ENCODE assay signal across 24 cellular contexts in the genomic region with DNA sequence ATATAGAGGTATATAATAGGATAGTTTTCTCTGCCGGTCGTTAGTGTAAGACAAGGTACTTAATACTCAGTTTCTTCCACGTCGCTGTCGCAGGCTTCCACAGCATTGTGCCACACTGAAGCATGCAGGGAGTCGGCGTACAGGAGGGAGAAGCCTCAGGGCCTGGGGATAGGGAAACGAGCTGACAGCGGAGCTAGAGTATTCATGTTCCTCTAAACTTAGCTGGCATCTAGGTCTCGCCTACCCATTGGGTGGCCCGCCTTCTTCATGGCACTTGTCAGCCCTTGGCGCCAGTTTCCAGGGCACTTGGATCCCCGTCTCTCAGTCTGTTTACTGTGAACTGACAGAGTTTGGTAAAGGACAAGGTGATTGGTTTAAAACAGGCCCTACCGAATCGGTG.
A peak's percentile ranks its signal among the peaks of the same experiment; 100 is the strongest.
DNase-seq lines count a peak whose midpoint lies in the region; ATAC-seq and TF ChIP-seq lines count a peak whose summit lies in the region.
"Had no signal": no experiment of that assay in that cellular context is flagged by ENCODE, and none has a peak within 500 bp of the region (broad histone marks: within the 10 kb centered on the region; RNA-seq: fewer than 3 reads in every experiment).

No MANE protein-coding gene starts in this region.

- H3K79me1 ChIP-seq in IMR-90 (ENCODE audit: low read depth in 1 of 2, low read length in 2 of 2): peaks cover 15 to 66% of the 10 kb centered on the region in 2 experiments

- no peak overlapping the region for H4K91ac ChIP-seq in IMR-90 (ENCODE audit: insufficient read depth, low read depth, low read length)

- no peak overlapping the region for H3K4me3 ChIP-seq in IMR-90 (ENCODE audit: insufficient read depth, low read depth, low read length)
- H3K4me3 ChIP-seq: HAP-1, K562, uterus had no signal

- H3K56ac ChIP-seq in IMR-90 (ENCODE audit: extremely low read depth, insufficient read depth, low read length): no peak overlapping the region

- POLR2A ChIA-PET in IMR-90 (lab: Charles Lee; ENCODE audit: unreplicated experiment): no interaction called here

- H3K4me2 ChIP-seq in IMR-90 (ENCODE audit: low read depth, low read length): no peak overlapping the region

- H4K20me1 ChIP-seq in IMR-90 (ENCODE audit: insufficient read depth, low read length): peaks cover 8% of the 10 kb centered on the region; the same call in 1 of the 2 replicates

- H2BK15ac ChIP-seq in IMR-90 (ENCODE audit: low read depth, low read length): no peak overlapping the region

- peaks cover 8% of the 10 kb centered on the region for H3K4me1 ChIP-seq in IMR-90 (ENCODE audit: control insufficient read depth, insufficient read depth, low read length)

- no peak for TF ChIP-seq CTCF in IMR-90 (conservative IDR thresholded peaks at IDR 0.05; ENCODE audit: low read depth, low read length)

- no peak overlapping the region for H3K27ac ChIP-seq in IMR-90 (ENCODE audit: insufficient read depth, low read length)
- H3K27ac ChIP-seq: epithelial cell of prostate, uterus had no signal

- no peak for DNase-seq in activated naive CD4-positive, alpha-beta T cell treated with anti-CD3 and anti-CD28 coated beads, Interleukin-2, amount 10 ng/mL, durations not matched to agents 7 days and 5 days
- no peak for DNase-seq in activated naive CD4-positive, alpha-beta T cell (lab: John Stamatoyannopoulos, UW)
- DNase-seq in IMR-90: no peak
- DNase-seq in central memory CD8-positive, alpha-beta T cell (ENCODE audit: low spot score in 2 of 2): no peak
- DNase-seq in stimulated activated effector memory CD8-positive, alpha-beta T cell treated with anti-CD3 and anti-CD28 coated beads, Interleukin-12 subunit alpha, Interleukin-12 subunit beta, amount 100 ng/mL, for 72 hours (ENCODE audit: low spot score in 2 of 2): no peak
- DNase-seq in DMS 273 (lab: John Stamatoyannopoulos, UW; ENCODE audit: unreplicated experiment): no peak
- DNase-seq in globus pallidus (ENCODE audit: low spot score): no peak
- DNase-seq: activated CD8-positive, alpha-beta memory T cell treated with anti-CD3 and anti-CD28 coated beads for 24 hours; Caco-2; foreskin melanocyte; kidney glomerular epithelial cell; midbrain; NCI-H1930; NCI-H446; RPMI8226; stimulated activated naive CD4-positive, alpha-beta T cell; uterus had no signal

- 90% methylated on average over 7 of the region's 15 CpGs; no CpG with 5 or more reads in 1 of the 2 experiments for whole genome bisulfite sequencing in IMR-90 (ENCODE audit: extremely low coverage in 2 of 2, insufficient read length in 1 of 2), 2 experiments

- peaks cover 75% of the 10 kb centered on the region for H3K36me3 Mint-ChIP-seq in activated naive CD4-positive, alpha-beta T cell treated with anti-CD3 and anti-CD28 coated beads, Interleukin-2, amount 10 ng/mL, durations not matched to agents 7 days and 5 days
- H3K36me3 Mint-ChIP-seq in central memory CD8-positive, alpha-beta T cell (ENCODE audit: insufficient read depth): peaks cover 65% of the 10 kb centered on the region
- peaks cover 47% of the 10 kb centered on the region for H3K36me3 Mint-ChIP-seq in stimulated activated effector memory CD8-positive, alpha-beta T cell treated with anti-CD3 and anti-CD28 coated beads, Interleukin-12 subunit alpha, Interleukin-12 subunit beta, amount 100 ng/mL, for 72 hours

- CTCF ChIA-PET in activated naive CD4-positive, alpha-beta T cell treated with anti-CD3 and anti-CD28 coated beads, Interleukin-2, amount 10 ng/mL, durations not matched to agents 7 days and 5 days (lab: Charles Lee): interaction anchor here (0.9 kb wide), 1 partner anchor 10 kb away, joined by 3 read pairs; no protein-coding TSS in a partner anchor
- CTCF ChIA-PET in IMR-90 (lab: Yijun Ruan, JAX): no interaction called here

- no peaks in the 10 kb centered on the region for H3K9me3 Mint-ChIP-seq in activated naive CD4-positive, alpha-beta T cell treated with anti-CD3 and anti-CD28 coated beads, Interleukin-2, amount 10 ng/mL, durations not matched to agents 7 days and 5 days
- H3K9me3 Mint-ChIP-seq in central memory CD8-positive, alpha-beta T cell: no peaks in the 10 kb centered on the region
- H3K9me3 Mint-ChIP-seq in stimulated activated effector memory CD8-positive, alpha-beta T cell treated with anti-CD3 and anti-CD28 coated beads, Interleukin-12 subunit alpha, Interleukin-12 subunit beta, amount 100 ng/mL, for 72 hours: no peaks in the 10 kb centered on the region
- H3K9me3 Mint-ChIP-seq: dendritic cell treated with granulocyte-macrophage colony-stimulating factor and Interleukin-4, amounts not matched to agents 40 ng/mL and 50 ng/mL, for 4 days had no signal

- H3K18ac ChIP-seq in IMR-90 (ENCODE audit: low read depth, low read length): no peak overlapping the region

- no peak overlapping the region for H2BK120ac ChIP-seq in IMR-90 (ENCODE audit: low read depth, low read length)

- no peak overlapping the region for H3K9ac ChIP-seq in IMR-90 (ENCODE audit: low read depth, low read length)

- peaks cover 92% of the 10 kb centered on the region for H3K4me1 Mint-ChIP-seq in activated naive CD4-positive, alpha-beta T cell treated with anti-CD3 and anti-CD28 coated beads, Interleukin-2, amount 10 ng/mL, durations not matched to agents 7 days and 5 days
- H3K4me1 Mint-ChIP-seq in central memory CD8-positive, alpha-beta T cell: peaks cover 58% of the 10 kb centered on the region
- H3K4me1 Mint-ChIP-seq in stimulated activated effector memory CD8-positive, alpha-beta T cell treated with anti-CD3 and anti-CD28 coated beads, Interleukin-12 subunit alpha, Interleukin-12 subunit beta, amount 100 ng/mL, for 72 hours: peaks cover 55% of the 10 kb centered on the region

- intact Hi-C loops in IMR-90 (cut with micrococcal nuclease): no loop called here

- dilution Hi-C loops in IMR-90 (cut with HindIII; ENCODE audit: low sequenced_read_pairs, unreplicated experiment): no loop called here

- TF ChIP-seq POLR2A in IMR-90 (IDR thresholded peaks at IDR 0.05; ENCODE audit: low read depth, low read length): no peak

- H2AK5ac ChIP-seq in IMR-90 (ENCODE audit: low read depth, low read length): peak overlapping the region; percentile 8; the same call in 1 of the 2 replicates

- in situ Hi-C loops in IMR-90 (cut with MboI; ENCODE audit: low sequenced_read_pairs): no loop called here

- no peak overlapping the region for H4K5ac ChIP-seq in IMR-90 (ENCODE audit: low read depth, low read length)

- ATAC-seq in IMR-90 (ENCODE audit: low read depth) (no peak), HG03565 (IDR thresholded peaks at IDR 0.05; ENCODE audit: unreplicated experiment) (no peak)
- ATAC-seq in central memory CD8-positive, alpha-beta T cell (replicated peaks; ENCODE audit: extremely low read depth, poor library complexity, severe bottlenecking): no peak
- ATAC-seq in stimulated activated effector memory CD8-positive, alpha-beta T cell treated with anti-CD3 and anti-CD28 coated beads, Interleukin-12 subunit alpha, Interleukin-12 subunit beta, amount 100 ng/mL, for 72 hours: no peak
- ATAC-seq: K562, right cardiac atrium, SK-N-SH treated with all-trans-retinoic acid at 6 μM for 48 hours had no signal

- H3K4me3 Mint-ChIP-seq in activated naive CD4-positive, alpha-beta T cell treated with anti-CD3 and anti-CD28 coated beads, Interleukin-2, amount 10 ng/mL, durations not matched to agents 7 days and 5 days: peak overlapping the region; percentile 31
- H3K4me3 Mint-ChIP-seq in central memory CD8-positive, alpha-beta T cell: peak overlapping the region; percentile 63
- H3K4me3 Mint-ChIP-seq in stimulated activated effector memory CD8-positive, alpha-beta T cell treated with anti-CD3 and anti-CD28 coated beads, Interleukin-12 subunit alpha, Interleukin-12 subunit beta, amount 100 ng/mL, for 72 hours: no peak overlapping the region
- H3K4me3 Mint-ChIP-seq: dendritic cell treated with granulocyte-macrophage colony-stimulating factor and Interleukin-4, amounts not matched to agents 40 ng/mL and 50 ng/mL, for 4 days had no signal

- H2AFZ ChIP-seq in IMR-90 (replicated peaks; ENCODE audit: low read length, poor library complexity): no peak overlapping the region

- H3K27me3 Mint-ChIP-seq in activated naive CD4-positive, alpha-beta T cell treated with anti-CD3 and anti-CD28 coated beads, Interleukin-2, amount 10 ng/mL, durations not matched to agents 7 days and 5 days: no peaks in the 10 kb centered on the region
- H3K27me3 Mint-ChIP-seq in central memory CD8-positive, alpha-beta T cell: no peaks in the 10 kb centered on the region
- H3K27me3 Mint-ChIP-seq: dendritic cell treated with granulocyte-macrophage colony-stimulating factor and Interleukin-4, amounts not matched to agents 40 ng/mL and 50 ng/mL, for 4 days had no signal

- BruUV-seq in IMR-90 (replicated peaks; lab: Mats Ljungman, UMichigan): no TSS peak

- H2BK5ac ChIP-seq in IMR-90 (ENCODE audit: low read depth, low read length, poor library complexity, severe bottlenecking): no peak overlapping the region

- H2AK9ac ChIP-seq in IMR-90 (replicated peaks; ENCODE audit: low read depth, low read length, poor library complexity): no peak overlapping the region

- H3K27me3 ChIP-seq in IMR-90 (ENCODE audit: control insufficient read depth, insufficient read depth, low read length): no peaks in the 10 kb centered on the region
- H3K27me3 ChIP-seq: uterus had no signal

- no peak overlapping the region for H3K14ac ChIP-seq in IMR-90 (replicated peaks; ENCODE audit: low read depth, low read length)

- H3K9me1 ChIP-seq in IMR-90 (ENCODE audit: insufficient read depth, low read length): peaks cover 10% of the 10 kb centered on the region

- H4K8ac ChIP-seq in IMR-90 (ENCODE audit: low read depth in 2 of 2, low read length in 2 of 2): no peak overlapping the region

- TF ChIP-seq RAD21 in IMR-90 (IDR thresholded peaks at IDR 0.05; ENCODE audit: low read length): no peak

- H3K36me3 ChIP-seq in IMR-90 (ENCODE audit: control insufficient read depth, insufficient read depth, low read length): peaks cover 15% of the 10 kb centered on the region
- H3K36me3 ChIP-seq: uterus had no signal

- H2BK20ac ChIP-seq in IMR-90 (ENCODE audit: low read depth, low read length): no peak overlapping the region

- H3K9me3 ChIP-seq in IMR-90 (ENCODE audit: control insufficient read depth, insufficient read depth, low read length): no peaks in the 10 kb centered on the region
- H3K9me3 ChIP-seq: Caco-2, HAP-1, uterus had no signal

- H3K23ac ChIP-seq in IMR-90 (ENCODE audit: low read depth, low read length): no peak overlapping the region

- no peak overlapping the region for H3K4ac ChIP-seq in IMR-90 (ENCODE audit: low read depth, low read length)

- H3K27ac Mint-ChIP-seq in activated naive CD4-positive, alpha-beta T cell treated with anti-CD3 and anti-CD28 coated beads, Interleukin-2, amount 10 ng/mL, durations not matched to agents 7 days and 5 days: peak overlapping the region; percentile 97
- H3K27ac Mint-ChIP-seq in central memory CD8-positive, alpha-beta T cell (ENCODE audit: low read depth): peak overlapping the region; percentile 96
- peak overlapping the region; percentile 93 for H3K27ac Mint-ChIP-seq in stimulated activated effector memory CD8-positive, alpha-beta T cell treated with anti-CD3 and anti-CD28 coated beads, Interleukin-12 subunit alpha, Interleukin-12 subunit beta, amount 100 ng/mL, for 72 hours
- H3K27ac Mint-ChIP-seq: dendritic cell treated with granulocyte-macrophage colony-stimulating factor and Interleukin-4, amounts not matched to agents 40 ng/mL and 50 ng/mL, for 4 days had no signal

TF ChIP-seq in IMR-90, 13 proteins besides CTCF, POLR2A, EP300 and RAD21 (continues in another document):
- TF ChIP-seq CHD1 (IDR thresholded peaks at IDR 0.05; ENCODE audit: low read depth, low read length): no peak
